Comparison of ENCODE assay signal across 12 cellular contexts in genomic region chr3:5192568-5193319, GRCh38. TPM values are rescaled to one million over a fixed set of nuclear protein-coding genes. Genes with fewer than 3 reads are reported as not detected.
DNase-seq lines count a peak whose midpoint lies in the region; ATAC-seq and TF ChIP-seq lines count a peak whose summit lies in the region.
"Had no signal": no experiment of that assay in that cellular context is flagged by ENCODE, and none has a peak within 500 bp of the region (broad histone marks: within the 10 kb centered on the region; RNA-seq: fewer than 3 reads in every experiment).

No MANE protein-coding gene starts in this region.

- no peaks in the 10 kb centered on the region for H3K27me3 Mint-ChIP-seq in activated CD4-positive, alpha-beta T cell treated with anti-CD3 and anti-CD28 coated beads, Interleukin-2, amount 10 ng/mL, durations not matched to agents 7 days and 5 days

- no peak for ATAC-seq in GM18868 (IDR thresholded peaks at IDR 0.05; ENCODE audit: unreplicated experiment)

- no peak for TF ChIP-seq EP300 in sigmoid colon (IDR thresholded peaks at IDR 0.05)

- no peak overlapping the region for H3K4me3 ChIP-seq in sigmoid colon
- H3K4me3 ChIP-seq: esophagus muscularis mucosa, lung, skin epidermis had no signal

- H3K4me1 Mint-ChIP-seq in activated CD4-positive, alpha-beta T cell treated with anti-CD3 and anti-CD28 coated beads, Interleukin-2, amount 10 ng/mL, durations not matched to agents 7 days and 5 days: peaks cover 69% of the 10 kb centered on the region

- CTCF ChIA-PET in activated CD4-positive, alpha-beta T cell treated with anti-CD3 and anti-CD28 coated beads, Interleukin-2, amount 10 ng/mL, durations not matched to agents 7 days and 5 days (lab: Charles Lee): interaction anchor here (1.2 to 1.4 kb wide), 2 partner anchors 9 to 13 kb away, joined by 3 to 5 read pairs; no protein-coding TSS in a partner anchor

- POLR2A ChIA-PET in activated CD4-positive, alpha-beta T cell treated with anti-CD3 and anti-CD28 coated beads, Interleukin-2, amount 10 ng/mL, durations not matched to agents 7 days and 5 days (lab: Charles Lee): no interaction called here

- no peaks in the 10 kb centered on the region for H3K36me3 ChIP-seq in sigmoid colon

- peaks cover 9% of the 10 kb centered on the region for H3K9me3 Mint-ChIP-seq in activated CD4-positive, alpha-beta T cell treated with anti-CD3 and anti-CD28 coated beads, Interleukin-2, amount 10 ng/mL, durations not matched to agents 7 days and 5 days

- TF ChIP-seq POLR2A in sigmoid colon (IDR thresholded peaks at IDR 0.05): no peak

- 79 to 86% methylated on average over 3 of the region's 3 CpGs for WGBS in sigmoid colon, 2 donors

- in situ Hi-C loops in KBM-7 (cut with MboI; ENCODE audit: low pct_unique_long_range_greater_than_20kb, low sequenced_read_pairs): no loop called here
- in situ Hi-C loops in G401 (cut with HindIII; ENCODE audit: low sequenced_read_pairs): no loop called here

- peaks cover 0 to 45% (median 36%) of the 10 kb centered on the region in 4 donors for H3K4me1 ChIP-seq in sigmoid colon

- H3K27me3 ChIP-seq in sigmoid colon: no peaks in the 10 kb centered on the region
- H3K27me3 ChIP-seq: esophagus muscularis mucosa had no signal

- no peaks in the 10 kb centered on the region for H3K9me3 ChIP-seq in sigmoid colon
- H3K9me3 ChIP-seq: esophagus muscularis mucosa had no signal

- TF ChIP-seq CTCF in sigmoid colon (IDR thresholded peaks at IDR 0.05): no peak

- H3K4me3 Mint-ChIP-seq in activated CD4-positive, alpha-beta T cell treated with anti-CD3 and anti-CD28 coated beads, Interleukin-2, amount 10 ng/mL, durations not matched to agents 7 days and 5 days: peak overlapping the region; percentile 52

- intact Hi-C loops in sigmoid colon (cut with DNase I): loop anchor here (10.0 kb wide), 1 partner anchor 898 kb away; no protein-coding TSS in a partner anchor

- H3K27ac ChIP-seq in epithelial cell of prostate (peak overlapping the region; percentile 99), sigmoid colon (no peak overlapping the region)
- H3K27ac ChIP-seq: esophagus muscularis mucosa had no signal

- peak overlapping the region; percentile 85 for H3K27ac Mint-ChIP-seq in activated CD4-positive, alpha-beta T cell treated with anti-CD3 and anti-CD28 coated beads, Interleukin-2, amount 10 ng/mL, durations not matched to agents 7 days and 5 days

- DNase-seq in AML-193 (lab: John Stamatoyannopoulos, UW): peak; percentile 69 to 79
- peak; percentile 26 for DNase-seq in KBM-7
- DNase-seq in activated CD4-positive, alpha-beta T cell treated with anti-CD3 and anti-CD28 coated beads, Interleukin-2, amount 10 ng/mL, durations not matched to agents 7 days and 5 days: no peak
- DNase-seq in epithelial cell of prostate (ENCODE audit: low read depth, low spot score): no peak
- DNase-seq in sigmoid colon: no peak
- DNase-seq in G401 (ENCODE audit: low spot score): no peak
- DNase-seq in SHP77 (lab: John Stamatoyannopoulos, UW): no peak
- DNase-seq: amygdala had no signal

- H3K36me3 Mint-ChIP-seq in activated CD4-positive, alpha-beta T cell treated with anti-CD3 and anti-CD28 coated beads, Interleukin-2, amount 10 ng/mL, durations not matched to agents 7 days and 5 days (ENCODE audit: low read depth): peaks cover 81% of the 10 kb centered on the region

RNA-seq across cellular contexts. Expression of gene EDEM1, which starts 5.2 kb away (rescaled TPM):
- 10 to 100 TPM; 80.1 to 94.1 TPM for total RNA-seq in activated CD4-positive, alpha-beta T cell treated with anti-CD3 and anti-CD28 coated beads, Interleukin-2, amount 10 ng/mL, durations not matched to agents 7 days and 5 days
- 10 to 100 TPM; 14.3 to 23.8 (median 20.5) TPM for total RNA-seq in sigmoid colon
- polyA plus RNA-seq in sigmoid colon: 10 to 100 TPM in 1 of 3 donors, 1 to 10 TPM in 2; 3.6 to 22.2 (median 5.1) TPM
- 10.4 and 12.6 TPM in 2 replicates for total RNA-seq in G401 (2014; rRNA removed; shearing (Covaris generic))

Comparison
In these comparisons a context has a peak if more than half of its experiments do, and no peak if none do; other contexts are left out.
1. DNase-seq: peak in AML-193 (2 of 2) and KBM-7 (single experiment); none in activated CD4-positive, alpha-beta T cell treated with anti-CD3 and anti-CD28 coated beads, Interleukin-2, amount 10 ng/mL, durations not matched to agents 7 days and 5 days (single experiment), epithelial cell of prostate (single experiment), sigmoid colon (single experiment), G401 (single experiment) and SHP77 (0 of 2).